In genomic region chr2:216486708-216487107, GRCh38 we compare ENCODE assay signal across 21 cellular contexts. TPM values are rescaled to one million over a fixed set of nuclear protein-coding genes. Genes with fewer than 3 reads are reported as not detected.
DNase-seq lines count a peak whose midpoint lies in the region; ATAC-seq, FAIRE-seq and TF ChIP-seq lines count a peak whose summit lies in the region.
"Had no signal": no experiment of that assay in that cellular context is flagged by ENCODE, and none has a peak within 500 bp of the region (broad histone marks: within the 10 kb centered on the region; RNA-seq: fewer than 3 reads in every experiment).

No MANE protein-coding gene starts in this region.

- POLR2A ChIA-PET in HepG2 (lab: Yijun Ruan, JAX) = interaction anchor here (0.9 to 2.6 kb wide), 2 partner anchors 12 to 18 kb away, joined by 3 to 21 read pairs; partner anchors contain the start of gene RPL37A

- H2AFZ ChIP-seq in HepG2 (ENCODE audit: low read length) = no peak overlapping the region

- H3K4me3 ChIP-seq in cardiac fibroblast (replicated peaks in 1 of 2; ENCODE audit: low read depth in 2 of 2, low read length in 2 of 2) = no peak overlapping the region
- H3K4me3 ChIP-seq in HepG2 (replicated peaks in 1 of 3; ENCODE audit: insufficient read depth in 1 of 3, low read depth in 2 of 3, low read length in 3 of 3) = no peak overlapping the region
- H3K4me3 ChIP-seq: coronary artery had no signal

- no peak for FAIRE-seq in HepG2 (lab: Jason Lieb, UNC)
- FAIRE-seq: frontal cortex had no signal

- no peak for TF ChIP-seq RAD21 in HepG2 (CRISPR knock-in tag; IDR thresholded peaks at IDR 0.05)

- TF ChIP-seq CTCF in cardiac fibroblast (IDR thresholded peaks at IDR 0.05; ENCODE audit: low read depth, low read length) (no peak), HepG2 (CRISPR knock-in tag; IDR thresholded peaks at IDR 0.05) (no peak)

- CTCF ChIA-PET in HepG2 (lab: Yijun Ruan, JAX; ENCODE audit: low intra/inter-chr PET ratio, low total read pairs) = no interaction called here

- H3K4me1 ChIP-seq in HepG2 (ENCODE audit: insufficient read depth, low read length) = peaks cover 9% of the 10 kb centered on the region
- H3K4me1 ChIP-seq: Caco-2 had no signal

- WGBS in HepG2 (ENCODE audit: low lambda C conversion rate) = 40% methylated on average over 4 of the region's 4 CpGs

- DNase-seq in Ammon's horn (ENCODE audit: low spot score) (peak; percentile 43), KBM-7 (peak; percentile 84), cardiac fibroblast (ENCODE audit: low read depth in 2 of 2) (peak; percentile 58 to 63), HepG2 (ENCODE audit: low spot score) (no peak), putamen (ENCODE audit: low spot score) (no peak), NCI-H1417 (lab: John Stamatoyannopoulos, UW) (no peak)
- DNase-seq in effector CD8-positive, alpha-beta T cell (lab: John Stamatoyannopoulos, UW) = no peak
- DNase-seq: activated CD4-positive, alpha-beta T cell treated with anti-CD3 and anti-CD28 coated beads for 36 hours; activated CD8-positive, alpha-beta memory T cell treated with anti-CD3 and anti-CD28 coated beads, Interleukin-2, amount 10 ng/mL, durations not matched to agents 7 days and 5 days; brain microvascular endothelial cell; Caco-2; erythroblast; NCI-H146; NCI-H82; occipital lobe had no signal

- H3K9me3 ChIP-seq in HepG2 (ENCODE audit: low read length) = no peaks in the 10 kb centered on the region
- H3K9me3 ChIP-seq: Caco-2 had no signal

- ATAC-seq in HepG2 = peak; percentile 46; the same call in 2 of the 3 replicates
- ATAC-seq in HG03039 (IDR thresholded peaks at IDR 0.05; ENCODE audit: unreplicated experiment) = no peak
- ATAC-seq: activated CD4-positive, alpha-beta T cell treated with anti-CD3 and anti-CD28 coated beads for 36 hours; activated CD8-positive, alpha-beta memory T cell treated with anti-CD3 and anti-CD28 coated beads, Interleukin-2, amount 10 ng/mL, durations not matched to agents 7 days and 5 days; activated T-helper 17 cell treated with anti-CD3 and anti-CD28 coated beads, Interleukin-2, amount 50 U/mL, for 72 hours; Panc1; SK-N-SH treated with all-trans-retinoic acid at 6 μM for 48 hours had no signal

- TF ChIP-seq EP300 in HepG2 (IDR thresholded peaks at IDR 0.05; ENCODE audit: low read depth in 2 of 2, low read length in 2 of 2) = no peak
- TF ChIP-seq EP300 in HepG2 (CRISPR knock-in tag; IDR thresholded peaks at IDR 0.05; ENCODE audit: borderline replicate concordance) = no peak

- H3K79me2 ChIP-seq in HepG2 (ENCODE audit: insufficient read depth, low read length) = no peaks in the 10 kb centered on the region

- no peaks in the 10 kb centered on the region for H4K20me1 ChIP-seq in HepG2 (ENCODE audit: insufficient read depth, low read length)

- H3K4me2 ChIP-seq in HepG2 (ENCODE audit: low read depth, low read length) = no peak overlapping the region

- H3K36me3 ChIP-seq in HepG2 (replicated peaks in 1 of 2; ENCODE audit: control insufficient read depth in 1 of 2, insufficient read depth in 2 of 2, low read length in 2 of 2) = 0 out of 5 replicates have a peak, but pooled peaks cover 0 to 5% of the 10 kb centered on the region in 2 experiments
- H3K36me3 ChIP-seq: brain microvascular endothelial cell had no signal

- TF ChIP-seq POLR2A in HepG2 (IDR thresholded peaks at IDR 0.05; ENCODE audit: insufficient read depth in 1 of 2, low read depth in 2 of 2, low read length in 2 of 2) = no peak

- intact Hi-C loops in HepG2 (cut with micrococcal nuclease; ENCODE audit: unreplicated experiment) = no loop called here

- in situ Hi-C loops in KBM-7 (cut with MboI; ENCODE audit: low pct_unique_long_range_greater_than_20kb, low sequenced_read_pairs) (no loop called here), HepG2 (cut with HindIII; ENCODE audit: extremely low pct_ligation_motif_present, low pct_unique_long_range_greater_than_20kb) (no loop called here)

- BruUV-seq in HepG2 (replicated peaks; lab: Mats Ljungman, UMichigan) = no TSS peak

- H3K9ac ChIP-seq in HepG2 (ENCODE audit: insufficient read depth, low read depth, low read length) = no peak overlapping the region

- no peaks in the 10 kb centered on the region for H3K27me3 ChIP-seq in HepG2 (ENCODE audit: control insufficient read depth in 1 of 2, insufficient read depth in 2 of 2, low read length in 2 of 2)
- H3K27me3 ChIP-seq: brain microvascular endothelial cell had no signal

- no peak overlapping the region for H3K27ac ChIP-seq in HepG2 (ENCODE audit: extremely low read length, insufficient read depth, low read length)
- H3K27ac ChIP-seq: brain microvascular endothelial cell had no signal

TF ChIP-seq in HepG2, 621 proteins besides CTCF, POLR2A, EP300 and RAD21 (continues in another document):
- TF ChIP-seq ZNF598 (CRISPR knock-in tag; IDR thresholded peaks at IDR 0.05; ENCODE audit: borderline replicate concordance) (no peak), ZBTB26 (CRISPR knock-in tag; IDR thresholded peaks at IDR 0.05; ENCODE audit: borderline replicate concordance) (no peak), ZMYM3 (CRISPR knock-in tag; IDR thresholded peaks at IDR 0.05) (no peak), DDIT3 (CRISPR knock-in tag; IDR thresholded peaks at IDR 0.05) (no peak), IKZF4 (CRISPR knock-in tag; IDR thresholded peaks at IDR 0.05; ENCODE audit: borderline replicate concordance, low read depth, not compliant biosample characterization) (no peak), E2F1 (CRISPR knock-in tag; IDR thresholded peaks at IDR 0.05) (no peak), SNAPC5 (CRISPR knock-in tag; IDR thresholded peaks at IDR 0.05; ENCODE audit: borderline replicate concordance) (no peak), ZNF781 (CRISPR knock-in tag; IDR thresholded peaks at IDR 0.05; ENCODE audit: borderline replicate concordance, not compliant biosample characterization) (no peak), ZNF101 (CRISPR knock-in tag; IDR thresholded peaks at IDR 0.05; ENCODE audit: borderline replicate concordance, low read depth) (no peak), CREB3 (CRISPR knock-in tag; IDR thresholded peaks at IDR 0.05) (no peak)

RNA-seq across cellular contexts. Expression of gene RPL37A, which starts 11.9 kb away (rescaled TPM):
- 6,902 and 7,071 TPM in 2 replicates for total RNA-seq in HepG2 (2016; rRNA removed; fragmentation: Illumina TruSeq; extraction: Trizol)
- 11,484 and 12,287 TPM in 2 replicates for total RNA-seq in HepG2 (2016; cell fraction: cytosol; rRNA removed; fragmentation: Illumina TruSeq; extraction: Trizol; ENCODE audit: low read depth)
- 6,918 and 7,424 TPM in 2 replicates for total RNA-seq in HepG2 (2016; cell fraction: insoluble cytoplasmic fraction; rRNA removed; fragmentation: Illumina TruSeq; extraction: Trizol)
- total RNA-seq in HepG2 (2016; cell fraction: membrane; rRNA removed; fragmentation: Illumina TruSeq; extraction: Trizol) = 16,795 and 17,457 TPM in 2 replicates
- 2,427 and 2,707 TPM in 2 replicates for total RNA-seq in HepG2 (2016; cell fraction: nucleus; rRNA removed; fragmentation: Illumina TruSeq; extraction: Trizol)
- polyA plus RNA-seq in HepG2 (2011; rRNA removed) = 7,317 and 7,910 TPM in 2 replicates
- 3,435 and 3,576 TPM in 2 replicates for polyA plus RNA-seq in HepG2 (2011; cell fraction: cytosol; rRNA removed)
- 934 and 1,174 TPM in 2 replicates for polyA plus RNA-seq in HepG2 (2011; cell fraction: nucleus; rRNA removed)
- 7,692 and 8,090 TPM in 2 replicates for polyA plus RNA-seq in HepG2 (2012)
- 11,969 and 13,234 TPM in 2 replicates for polyA plus RNA-seq in HepG2 (2016; cell fraction: cytosol; fragmentation: Illumina TruSeq; extraction: Trizol; ENCODE audit: low read depth)
- polyA plus RNA-seq in HepG2 (2016; cell fraction: insoluble cytoplasmic fraction; fragmentation: Illumina TruSeq; extraction: Trizol; ENCODE audit: low read depth) = 6,005 and 6,067 TPM in 2 replicates
- polyA plus RNA-seq in HepG2 (2016; cell fraction: membrane; fragmentation: Illumina TruSeq; extraction: Trizol; ENCODE audit: low read depth) = 14,650 and 14,956 TPM in 2 replicates
- polyA plus RNA-seq in HepG2 (2016; cell fraction: nucleus; fragmentation: Illumina TruSeq; extraction: Trizol; ENCODE audit: insufficient read depth, low read depth) = 4,147 and 4,271 TPM in 2 replicates
- 537 and 682 TPM in 2 replicates for polyA minus RNA-seq in HepG2 (2011; rRNA and poly(A)+ RNA removed; ENCODE audit: low replicate concordance)
- polyA minus RNA-seq in HepG2 (2011; cell fraction: cytosol; rRNA and poly(A)+ RNA removed) = 1,971 TPM in 2 replicates
- 601 and 721 TPM in 2 replicates for polyA minus RNA-seq in HepG2 (2011; cell fraction: nucleus; rRNA and poly(A)+ RNA removed)

Comparison
In these comparisons a context has a peak if more than half of its experiments do, and no peak if none do; other contexts are left out.
1. DNase-seq: peak in Ammon's horn (single experiment), KBM-7 (single experiment) and cardiac fibroblast (2 of 2); none in HepG2 (single experiment), effector CD8-positive, alpha-beta T cell (single experiment), putamen (single experiment) and NCI-H1417 (0 of 3).